Comparison of ENCODE assay signal across 9 cellular contexts in genomic region chr17:2087597-2088211, GRCh38. TPM values are rescaled to one million over a fixed set of nuclear protein-coding genes. Genes with fewer than 3 reads are reported as not detected.
DNase-seq lines count a peak whose midpoint lies in the region; ATAC-seq and TF ChIP-seq lines count a peak whose summit lies in the region.
"Had no signal": no experiment of that assay in that cellular context is flagged by ENCODE, and none has a peak within 500 bp of the region (broad histone marks: within the 10 kb centered on the region; RNA-seq: fewer than 3 reads in every experiment).

No MANE protein-coding gene starts in this region.

- POLR2A ChIA-PET in CD4-positive, alpha-beta memory T cell (lab: Charles Lee; ENCODE audit: partially characterized antibody): interaction anchor here (0.9 to 1.0 kb wide), 3 partner anchors 19 to 32 kb away, joined by 3 read pairs; no protein-coding TSS in a partner anchor

- H3K27me3 Mint-ChIP-seq in CD4-positive, alpha-beta memory T cell: no peaks in the 10 kb centered on the region
- H3K27me3 Mint-ChIP-seq in T-helper 2 cell treated with Interferon-gamma antibody and Interleukin-4, amounts not matched to agents 5 μg/mL and 100 μg/mL, for 36 hours (ENCODE audit: low read depth): no peaks in the 10 kb centered on the region

- TF ChIP-seq POLR2A in gastrocnemius medialis (IDR thresholded peaks at IDR 0.05): no peak

- in situ Hi-C loops in gastrocnemius medialis (cut with MboI; ENCODE audit: low sequenced_read_pairs in 4 of 4): no loop called here

- peaks cover 41 to 72% (median 57%) of the 10 kb centered on the region in 4 donors for H3K4me1 Mint-ChIP-seq in CD4-positive, alpha-beta memory T cell
- H3K4me1 Mint-ChIP-seq in T-helper 2 cell treated with Interferon-gamma antibody and Interleukin-4, amounts not matched to agents 5 μg/mL and 100 μg/mL, for 36 hours (ENCODE audit: low read depth): peaks cover 84% of the 10 kb centered on the region

- peak overlapping the region; percentile 71 to 93 (median 88) for H3K27ac Mint-ChIP-seq in CD4-positive, alpha-beta memory T cell
- peak overlapping the region; percentile 80 for H3K27ac Mint-ChIP-seq in T-helper 2 cell treated with Interferon-gamma antibody and Interleukin-4, amounts not matched to agents 5 μg/mL and 100 μg/mL, for 36 hours

- H3K36me3 ChIP-seq in CD4-positive, alpha-beta memory T cell (ENCODE audit: insufficient read depth, low read length): peaks cover 7% of the 10 kb centered on the region
- H3K36me3 ChIP-seq in gastrocnemius medialis: no peaks in the 10 kb centered on the region
- H3K36me3 ChIP-seq: pancreas had no signal

- peak overlapping the region in 7 of 8 donors; percentile 32 to 82 (median 65) for H3K4me3 Mint-ChIP-seq in CD4-positive, alpha-beta memory T cell
- peak overlapping the region; percentile 70 for H3K4me3 Mint-ChIP-seq in T-helper 2 cell treated with Interferon-gamma antibody and Interleukin-4, amounts not matched to agents 5 μg/mL and 100 μg/mL, for 36 hours

- no peaks in the 10 kb centered on the region for H3K9me3 ChIP-seq in CD4-positive, alpha-beta memory T cell (ENCODE audit: control insufficient read depth in 1 of 2, low read length in 2 of 2)
- no peaks in the 10 kb centered on the region for H3K9me3 ChIP-seq in gastrocnemius medialis
- H3K9me3 ChIP-seq: pancreas had no signal

- H3K4me3 ChIP-seq in CD4-positive, alpha-beta memory T cell (ENCODE audit: low read length in 2 of 2): no peak overlapping the region
- H3K4me3 ChIP-seq in dorsolateral prefrontal cortex: no peak overlapping the region
- H3K4me3 ChIP-seq in gastrocnemius medialis: no peak overlapping the region
- H3K4me3 ChIP-seq: pancreas had no signal

- peak; percentile 32 to 78 (median 43) for DNase-seq in CD4-positive, alpha-beta memory T cell
- peak; percentile 80 for DNase-seq in T-helper 2 cell treated with Interferon-gamma antibody and Interleukin-4, amounts not matched to agents 5 μg/mL and 100 μg/mL, for 36 hours (ENCODE audit: low spot score)
- peak in 2 of 10 donors; percentile 24 to 32 for DNase-seq in dorsolateral prefrontal cortex
- DNase-seq in gastrocnemius medialis: no peak
- DNase-seq: pancreas had no signal

- TF ChIP-seq CTCF in dorsolateral prefrontal cortex (IDR thresholded peaks at IDR 0.05 in 54 of 56, conservative IDR thresholded peaks at IDR 0.05 in 2 of 56; ENCODE audit: low read depth in 1 of 56, partially characterized antibody in 56 of 56) (no peak), gastrocnemius medialis (IDR thresholded peaks at IDR 0.05 in 4 of 5, conservative IDR thresholded peaks at IDR 0.05 in 1 of 5) (no peak)

- peaks cover 55% of the 10 kb centered on the region for H3K4me1 ChIP-seq in CD4-positive, alpha-beta memory T cell (ENCODE audit: insufficient read depth, low read length)
- H3K4me1 ChIP-seq in gastrocnemius medialis: peaks cover 79% of the 10 kb centered on the region in 2 donors

- peaks cover 27 to 29% of the 10 kb centered on the region in 2 donors for H3K36me3 Mint-ChIP-seq in CD4-positive, alpha-beta memory T cell
- H3K36me3 Mint-ChIP-seq in T-helper 2 cell treated with Interferon-gamma antibody and Interleukin-4, amounts not matched to agents 5 μg/mL and 100 μg/mL, for 36 hours (ENCODE audit: low read depth): peaks cover 26% of the 10 kb centered on the region

- peaks cover 0 to 1% (median 0%) of the 10 kb centered on the region in 8 donors for H3K9me3 Mint-ChIP-seq in CD4-positive, alpha-beta memory T cell
- no peaks in the 10 kb centered on the region for H3K9me3 Mint-ChIP-seq in T-helper 2 cell treated with Interferon-gamma antibody and Interleukin-4, amounts not matched to agents 5 μg/mL and 100 μg/mL, for 36 hours

- H3K27me3 ChIP-seq in CD4-positive, alpha-beta memory T cell (ENCODE audit: insufficient read depth, low read length): no peaks in the 10 kb centered on the region
- H3K27me3 ChIP-seq in dorsolateral prefrontal cortex (no peaks in the 10 kb centered on the region), gastrocnemius medialis (no peaks in the 10 kb centered on the region)
- H3K27me3 ChIP-seq: pancreas had no signal

- no peak overlapping the region for H3K27ac ChIP-seq in CD4-positive, alpha-beta memory T cell (ENCODE audit: low read depth, low read length)
- H3K27ac ChIP-seq in dorsolateral prefrontal cortex (peak overlapping the region in 37 of 59 donors; percentile 6 to 89 (median 48)), gastrocnemius medialis (peak overlapping the region; percentile 76 to 85 (median 80))

- ATAC-seq in HG02840 (IDR thresholded peaks at IDR 0.05; ENCODE audit: low FRiP score, unreplicated experiment) (peak; percentile 39), gastrocnemius medialis (no peak), HG03039 (IDR thresholded peaks at IDR 0.05; ENCODE audit: unreplicated experiment) (no peak), GM18858 (IDR thresholded peaks at IDR 0.05; ENCODE audit: unreplicated experiment) (no peak), HG02981 (IDR thresholded peaks at IDR 0.05; ENCODE audit: unreplicated experiment) (no peak)

- CTCF ChIA-PET in CD4-positive, alpha-beta memory T cell (lab: Charles Lee; ENCODE audit: partially characterized antibody): interaction anchor here (0.5 to 4.0 kb wide), 6 partner anchors 15 to 195 kb away, joined by 3 to 25 read pairs (median 4); partner anchors contain the start of gene HIC1

- intact Hi-C loops in CD4-positive, alpha-beta memory T cell (cut with micrococcal nuclease): loop anchor here (10.0 kb wide), 1 partner anchor 57 kb away; no protein-coding TSS in a partner anchor
- intact Hi-C loops in dorsolateral prefrontal cortex (cut with DNase I) (no loop called here), gastrocnemius medialis (cut with DNase I; ENCODE audit: low total_unique reads) (loop anchor here (10.0 kb wide), 1 partner anchor 87 kb away; no protein-coding TSS in a partner anchor)

RNA-seq across cellular contexts. Expression of gene HIC1, which starts 32.8 kb away (rescaled TPM):
- 1 to 10 TPM; 4.9 to 5.2 TPM for total RNA-seq in CD4-positive, alpha-beta memory T cell
- polyA plus RNA-seq in CD4-positive, alpha-beta memory T cell: 1 to 10 TPM in 1 of 2 donors, under 1 TPM in 1; 0.39 to 1.6 TPM
- total RNA-seq in dorsolateral prefrontal cortex: 10 to 100 TPM in 18 of 120 experiments, 1 to 10 TPM in 102; 1.6 to 17.4 (median 6.5) TPM
- total RNA-seq in gastrocnemius medialis: 1 to 10 TPM; 4.6 to 9.6 (median 6.9) TPM

RNA-seq across cellular contexts. Expression of gene OVCA2, which starts 45.9 kb away (rescaled TPM):
- total RNA-seq in CD4-positive, alpha-beta memory T cell: 10 to 100 TPM; 27.9 to 36.7 TPM
- polyA plus RNA-seq in CD4-positive, alpha-beta memory T cell: 10 to 100 TPM; 49.6 to 90.3 TPM
- total RNA-seq in dorsolateral prefrontal cortex (10 to 100 TPM in 108 of 120 experiments, 1 to 10 TPM in 12; 6.6 to 29.4 (median 16.4) TPM), gastrocnemius medialis (10 to 100 TPM; 12.6 to 50.2 (median 34.4) TPM)

RNA-seq across cellular contexts. Expression of gene DPH1, which starts 57.8 kb away (rescaled TPM):
- 10 to 100 TPM; 76.6 to 95.8 TPM for total RNA-seq in CD4-positive, alpha-beta memory T cell
- 10 to 100 TPM; 30.8 to 39.8 TPM for polyA plus RNA-seq in CD4-positive, alpha-beta memory T cell
- total RNA-seq in dorsolateral prefrontal cortex: 100 to 1,000 TPM in 30 of 120 experiments, 10 to 100 TPM in 90; 57.6 to 158 (median 87.2) TPM
- total RNA-seq in gastrocnemius medialis: 10 to 100 TPM; 47.2 to 59.9 (median 57.7) TPM

Comparison
In these comparisons a context has a peak if more than half of its experiments do, and no peak if none do; other contexts are left out.
1. DNase-seq: peak in CD4-positive, alpha-beta memory T cell (5 of 5) and T-helper 2 cell treated with Interferon-gamma antibody and Interleukin-4, amounts not matched to agents 5 μg/mL and 100 μg/mL, for 36 hours (single experiment); none in gastrocnemius medialis (0 of 2).
2. intact Hi-C loops: an anchor here in CD4-positive, alpha-beta memory T cell (10.0 kb wide) and gastrocnemius medialis (10.0 kb wide); none called in dorsolateral prefrontal cortex.